ENCODE assay signal across 8 cellular contexts in the genomic region with DNA sequence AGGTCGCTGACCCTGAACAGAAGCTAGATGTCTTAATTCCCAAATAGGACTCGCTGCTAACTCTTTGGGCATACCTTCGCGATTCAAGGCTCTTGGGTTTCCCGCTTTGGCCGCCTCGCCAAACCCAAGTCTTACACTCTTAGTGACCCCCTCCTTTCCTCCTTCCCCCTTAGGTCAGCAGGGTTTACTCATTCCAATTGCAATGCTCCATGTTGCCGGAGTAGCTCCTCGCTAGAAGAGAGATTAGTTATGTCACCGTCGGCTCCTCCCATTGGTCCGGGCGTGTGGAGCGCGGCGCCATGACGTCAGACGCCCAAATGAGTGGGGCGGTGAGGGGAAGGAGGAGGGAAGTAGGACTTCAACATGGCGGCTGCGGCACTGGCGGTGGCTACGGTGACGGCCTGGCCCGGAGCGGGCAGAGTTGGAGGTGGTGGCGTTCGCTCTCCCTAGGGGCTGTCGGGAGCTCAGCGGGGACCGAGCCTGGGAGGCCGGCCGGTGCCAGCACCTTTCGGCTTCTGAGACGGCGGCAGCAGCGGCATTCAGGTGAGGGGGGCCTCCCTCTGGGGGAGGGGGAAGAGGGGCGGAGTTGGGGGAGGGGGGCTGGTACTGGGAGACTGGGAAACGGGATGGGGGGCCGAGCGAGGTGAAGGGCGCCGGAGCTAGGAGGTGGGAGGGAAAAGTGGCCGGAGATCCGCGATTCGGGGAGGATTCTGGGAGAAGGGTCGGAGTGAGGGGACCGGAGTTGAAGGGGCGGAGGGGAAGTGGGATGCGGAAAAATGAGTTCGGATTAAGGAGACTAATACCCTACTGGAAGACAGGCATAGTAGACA.
DNase-seq lines count a peak whose midpoint lies in the region; ATAC-seq and TF ChIP-seq lines count a peak whose summit lies in the region.

A gene (plus strand): TSS at position 346 of the 830 bp plus-strand sequence. CDS start 41,872 bp downstream, outside the sequence.

- peak; percentile 90 for TF ChIP-seq POLR2A in GM18951 (IDR thresholded peaks at IDR 0.05; ENCODE audit: extremely low read depth, insufficient read depth, insufficient read length)

- in situ Hi-C loops in GM18951 (cut with MboI; ENCODE audit: low sequenced_read_pairs, unreplicated experiment), result no loop called here

- peak; percentile 97 for DNase-seq in AG08395 (ENCODE audit: low spot score)
- peak; percentile 98 for DNase-seq in NCI-H345 (lab: John Stamatoyannopoulos, UW)
- DNase-seq in activated CD4-positive, CD25-positive, alpha-beta regulatory T cell (lab: John Stamatoyannopoulos, UW), result peak; percentile 78 to 87 (median 85)
- DNase-seq in central memory CD4-positive, alpha-beta T cell, result peak; percentile 94
- peak; percentile 98 for DNase-seq in iris pigment epithelial cell (ENCODE audit: low read depth)
- DNase-seq in stimulated activated CD4-positive, alpha-beta T cell treated with anti-CD3 and anti-CD28 coated beads, Interleukin-12 subunit alpha, Interleukin-12 subunit beta, amount 100 ng/mL, for 24 hours (ENCODE audit: low read depth in 2 of 2), result peak; percentile 93 to 94

- ATAC-seq in HG03196 (IDR thresholded peaks at IDR 0.05; ENCODE audit: unreplicated experiment), result peak; percentile 99

Comparison
In these comparisons a context has a peak if more than half of its experiments do, and no peak if none do; other contexts are left out.
1. Peak in every context shown above with its lines: DNase-seq and ATAC-seq.